19 cellular contexts compared by ENCODE assay signal in the genomic region with DNA sequence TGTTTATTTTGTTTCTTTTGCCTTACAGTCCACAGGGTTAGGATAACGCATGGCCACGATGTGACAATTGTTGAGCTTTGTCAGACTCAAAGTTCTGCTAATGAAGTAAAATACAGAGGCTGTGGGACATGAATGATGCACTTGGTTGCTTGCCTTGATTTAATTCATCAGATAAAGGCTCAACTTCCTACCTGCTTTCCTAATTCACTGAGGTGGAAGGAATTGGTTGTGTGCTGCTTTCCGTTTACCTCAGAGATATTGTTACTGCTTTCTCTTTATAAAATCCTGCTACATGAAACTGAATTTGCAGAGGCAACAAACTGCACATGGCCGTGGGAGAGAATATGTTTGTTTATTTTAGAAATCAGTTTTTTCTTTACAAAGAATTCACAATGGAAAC. TPM values are rescaled to one million over a fixed set of nuclear protein-coding genes. Genes with fewer than 3 reads are reported as not detected.
DNase-seq lines count a peak whose midpoint lies in the region; ATAC-seq, FAIRE-seq and TF ChIP-seq lines count a peak whose summit lies in the region.
"Had no signal": no experiment of that assay in that cellular context is flagged by ENCODE, and none has a peak within 500 bp of the region (broad histone marks: within the 10 kb centered on the region; RNA-seq: fewer than 3 reads in every experiment).

No MANE protein-coding gene starts in this region.

- no peak overlapping the region for H2BK5ac ChIP-seq in mesendoderm (ENCODE audit: low read length)

- no peaks in the 10 kb centered on the region for H3K79me2 ChIP-seq in mesendoderm (ENCODE audit: control insufficient read depth, insufficient read depth, low read length)

- H3K4me1 ChIP-seq in mesendoderm (ENCODE audit: control insufficient read depth, low read depth, low read length) = peaks cover 5% of the 10 kb centered on the region
- H3K4me1 ChIP-seq: Caco-2, HAP-1 had no signal

- DNase-seq in NCI-H2171 (lab: John Stamatoyannopoulos, UW) = peak; percentile 9
- DNase-seq in cerebellar cortex (ENCODE audit: low spot score) = peak; percentile 54
- DNase-seq in mesendoderm = no peak
- DNase-seq in stimulated activated CD8-positive, alpha-beta memory T cell treated with anti-CD3 and anti-CD28 coated beads, Interleukin-4, amount 100 ng/mL, for 48 hours = no peak
- DNase-seq in D721Med (ENCODE audit: insufficient read length, low spot score) = no peak
- DNase-seq: ACHN; Caco-2; CD4-positive, alpha-beta T cell; DMS153; DMS79; GF-D8 had no signal

- peak overlapping the region; percentile 56 for H3K18ac ChIP-seq in mesendoderm (ENCODE audit: low read length)

- H3K9ac ChIP-seq in mesendoderm (ENCODE audit: low read length) = no peak overlapping the region

- H3K27ac ChIP-seq in mesendoderm (ENCODE audit: low read depth, low read length) = no peak overlapping the region
- H3K27ac ChIP-seq: C4-2B had no signal

- H3K27me3 ChIP-seq in mesendoderm (ENCODE audit: insufficient read depth, low read length, poor library complexity) = no peaks in the 10 kb centered on the region

- no peak overlapping the region for H2AK5ac ChIP-seq in mesendoderm (ENCODE audit: low read length)

- no CpG with 5 or more reads among the region's 4 CpGs for WGBS in mesendoderm (ENCODE audit: extremely low coverage, insufficient coverage, low lambda C conversion rate)

- no peak overlapping the region for H3K56ac ChIP-seq in mesendoderm (ENCODE audit: low read length)

- no peak for FAIRE-seq in D721Med (lab: Jason Lieb, UNC)
- FAIRE-seq: A204.1, H1, HepG2 had no signal

- no peak for TF ChIP-seq CTCF in D721Med (IDR thresholded peaks at IDR 0.05; ENCODE audit: insufficient read depth, missing control alignments)

- H3K4ac ChIP-seq in mesendoderm (ENCODE audit: low read depth, low read length) = no peak overlapping the region

- H4K8ac ChIP-seq in mesendoderm (ENCODE audit: low read depth, low read length) = no peak overlapping the region

- no peak overlapping the region for H4K5ac ChIP-seq in mesendoderm (ENCODE audit: low read length)

- H3K4me3 ChIP-seq in mesendoderm (ENCODE audit: low read length) = no peak overlapping the region
- H3K4me3 ChIP-seq: HAP-1 had no signal

- H3K79me1 ChIP-seq in mesendoderm (ENCODE audit: low read length) = no peaks in the 10 kb centered on the region

- no peaks in the 10 kb centered on the region for H3K36me3 ChIP-seq in mesendoderm (ENCODE audit: control insufficient read depth, insufficient read depth, low read length)
- H3K36me3 ChIP-seq: HAP-1 had no signal

- no peak overlapping the region for H2BK120ac ChIP-seq in mesendoderm (ENCODE audit: low read depth, low read length)

- H3K23ac ChIP-seq in mesendoderm (ENCODE audit: low read length) = no peak overlapping the region

- H2BK15ac ChIP-seq in mesendoderm (replicated peaks; ENCODE audit: low read depth) = no peak overlapping the region

- no peak overlapping the region for H3K4me2 ChIP-seq in mesendoderm (ENCODE audit: low read length)

- no peak for ATAC-seq in GM18907 (IDR thresholded peaks at IDR 0.05; ENCODE audit: unreplicated experiment)
- ATAC-seq: HepG2 had no signal

RNA-seq across cellular contexts. Expression of a gene that starts 6.6 kb away (rescaled TPM):
- 3.0 TPM for polyA plus RNA-seq in mesendoderm (2013, experiment 1 of 2)
- 2.9 TPM for polyA plus RNA-seq in mesendoderm (2013, experiment 2 of 2)
- polyA plus RNA-seq: BJ, HepG2, IgD-negative memory B cell had no signal

Comparison
In these comparisons a context has a peak if more than half of its experiments do, and no peak if none do; other contexts are left out.
1. DNase-seq: peak in NCI-H2171 (single experiment) and cerebellar cortex (single experiment); none in mesendoderm (single experiment), stimulated activated CD8-positive, alpha-beta memory T cell treated with anti-CD3 and anti-CD28 coated beads, Interleukin-4, amount 100 ng/mL, for 48 hours (single experiment) and D721Med (single experiment).